1 cellular context compared by ENCODE assay signal in genomic region chr12:49642370-49642802, GRCh38.
A peak's percentile ranks its signal among the peaks of the same experiment; 100 is the strongest.
TF ChIP-seq lines count a peak whose summit lies in the region.

No MANE protein-coding gene starts in this region.

TF ChIP-seq in HepG2, 621 proteins besides CTCF, POLR2A, EP300 and RAD21 (continued from another document and continues in another):
- TF ChIP-seq KIAA2018 (CRISPR knock-in tag; IDR thresholded peaks at IDR 0.05; ENCODE audit: borderline replicate concordance) (no peak), IRF1 (CRISPR knock-in tag; IDR thresholded peaks at IDR 0.05; ENCODE audit: low read depth) (no peak), ZNF782 (CRISPR knock-in tag; IDR thresholded peaks at IDR 0.05; ENCODE audit: borderline replicate concordance) (no peak), ZMYM2 (CRISPR knock-in tag; IDR thresholded peaks at IDR 0.05) (no peak), SCMH1 (CRISPR knock-in tag; IDR thresholded peaks at IDR 0.05; ENCODE audit: borderline replicate concordance) (no peak), ZNF800 (CRISPR knock-in tag; IDR thresholded peaks at IDR 0.05) (no peak), ZBTB20 (CRISPR knock-in tag; IDR thresholded peaks at IDR 0.05; ENCODE audit: borderline replicate concordance, low read depth) (no peak), NBN (conservative IDR thresholded peaks at IDR 0.05) (no peak), ZNF775 (CRISPR knock-in tag; IDR thresholded peaks at IDR 0.05; ENCODE audit: borderline replicate concordance) (no peak), ZBTB7B (CRISPR knock-in tag; IDR thresholded peaks at IDR 0.05) (no peak), CBX1 (IDR thresholded peaks at IDR 0.05; ENCODE audit: low read depth) (no peak), MATR3 (CRISPR knock-in tag; IDR thresholded peaks at IDR 0.05) (no peak), MED13 (CRISPR knock-in tag; IDR thresholded peaks at IDR 0.05) (no peak), SMC3 (IDR thresholded peaks at IDR 0.05; ENCODE audit: low read length) (no peak), LCORL (IDR thresholded peaks at IDR 0.05) (0 out of 2 replicates have a peak, but pooled peaks have one; percentile 17), LCORL (CRISPR knock-in tag; IDR thresholded peaks at IDR 0.05) (peak; percentile 78), GMEB2 (CRISPR knock-in tag; IDR thresholded peaks at IDR 0.05; ENCODE audit: low read depth) (no peak), ETV6 (CRISPR knock-in tag; conservative IDR thresholded peaks at IDR 0.05) (peak; percentile 27; the same call in 1 of the 2 replicates), ZBTB34 (CRISPR knock-in tag; IDR thresholded peaks at IDR 0.05) (no peak), ZNF577 (CRISPR knock-in tag; IDR thresholded peaks at IDR 0.05; ENCODE audit: borderline replicate concordance, low read depth) (no peak), CHD2 (IDR thresholded peaks at IDR 0.05; ENCODE audit: low read depth, low read length) (no peak), AFF4 (CRISPR knock-in tag; IDR thresholded peaks at IDR 0.05) (no peak), POLR2AphosphoS5 (IDR thresholded peaks at IDR 0.05; ENCODE audit: low read depth, low read length) (no peak), SAP130 (CRISPR knock-in tag; IDR thresholded peaks at IDR 0.05; ENCODE audit: low read depth) (peak; percentile 80), ZNF720 (CRISPR knock-in tag; IDR thresholded peaks at IDR 0.05) (no peak), THAP9 (CRISPR knock-in tag; IDR thresholded peaks at IDR 0.05; ENCODE audit: borderline replicate concordance) (peak; percentile 66; the same call in 1 of the 2 replicates), ZMYM4 (CRISPR knock-in tag; IDR thresholded peaks at IDR 0.05) (no peak), ISX (CRISPR knock-in tag; conservative IDR thresholded peaks at IDR 0.05) (no peak), ZNF207 (IDR thresholded peaks at IDR 0.05; ENCODE audit: borderline replicate concordance) (no peak), IRF9 (CRISPR knock-in tag; IDR thresholded peaks at IDR 0.05; ENCODE audit: borderline replicate concordance) (peak; percentile 77; the same call in 1 of the 2 replicates), ARNT (IDR thresholded peaks at IDR 0.05) (no peak), STAG1 (CRISPR knock-in tag; IDR thresholded peaks at IDR 0.05) (0 out of 2 replicates have a peak, but pooled peaks have one; percentile 6), CCAR2 (optimal IDR thresholded peaks at IDR 0.05; ENCODE audit: low read depth, low read length) (no peak), MEF2D (CRISPR knock-in tag; IDR thresholded peaks at IDR 0.05) (no peak), TFAP4 (IDR thresholded peaks at IDR 0.05; ENCODE audit: borderline replicate concordance, low read depth) (no peak), MBNL3 (CRISPR knock-in tag; conservative IDR thresholded peaks at IDR 0.05) (no peak), SP140L (CRISPR knock-in tag; IDR thresholded peaks at IDR 0.05; ENCODE audit: borderline replicate concordance) (no peak), ZNF260 (CRISPR knock-in tag; IDR thresholded peaks at IDR 0.05; ENCODE audit: borderline replicate concordance, low read depth) (no peak), ZSCAN25 (CRISPR knock-in tag; IDR thresholded peaks at IDR 0.05) (peak; percentile 88)
